ENCODE assay signal across 24 cellular contexts in the genomic region with DNA sequence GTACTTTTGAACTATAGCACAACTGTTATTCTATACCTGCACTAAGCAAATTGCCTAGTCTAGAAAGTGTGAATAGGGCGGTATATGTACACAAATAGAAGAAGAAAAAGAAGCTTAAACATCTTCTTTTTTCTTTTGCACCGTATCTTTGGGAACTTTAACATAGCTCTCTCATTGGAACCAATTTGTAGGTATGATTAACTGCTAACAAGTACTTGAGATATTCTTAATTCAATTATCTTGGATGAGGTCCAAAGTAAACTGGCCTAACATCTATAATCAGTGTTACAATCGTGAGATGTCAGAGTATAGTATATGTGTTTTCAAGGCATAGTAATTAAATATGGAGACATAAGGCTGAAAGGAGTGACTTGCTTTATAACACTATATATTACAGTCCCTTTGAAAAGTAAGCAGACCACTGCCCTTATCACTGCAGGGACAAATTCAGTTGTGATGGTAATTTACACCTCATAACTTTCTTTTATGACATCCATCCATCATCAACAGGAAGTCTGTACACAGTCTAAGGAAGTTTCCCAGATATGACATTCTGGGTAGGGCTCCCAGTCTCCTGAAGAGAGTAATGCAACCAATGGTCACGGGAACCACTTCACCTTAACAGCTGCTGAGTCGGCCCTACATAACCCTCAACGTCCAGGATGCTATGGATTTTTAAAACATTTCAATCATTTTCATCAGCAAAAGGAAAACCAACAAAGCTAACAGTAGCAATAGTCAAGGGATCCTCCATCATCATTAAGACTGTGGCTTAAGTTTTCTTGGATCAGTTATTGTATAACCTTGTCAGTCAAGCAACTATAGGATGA. TPM values are rescaled to one million over a fixed set of nuclear protein-coding genes. Genes with fewer than 3 reads are reported as not detected.
A peak's percentile ranks its signal among the peaks of the same experiment; 100 is the strongest.
DNase-seq lines count a peak whose midpoint lies in the region; ATAC-seq and TF ChIP-seq lines count a peak whose summit lies in the region.
"Had no signal": no experiment of that assay in that cellular context is flagged by ENCODE, and none has a peak within 500 bp of the region (broad histone marks: within the 10 kb centered on the region; RNA-seq: fewer than 3 reads in every experiment).

No MANE protein-coding gene starts in this region.

- DNase-seq in DMS79 treated with DMSO at 0.1 percent for 48 hours (lab: John Stamatoyannopoulos, UW) (peak; percentile 91), NCI-H1417 (lab: John Stamatoyannopoulos, UW) (peak; percentile 73 to 99 (median 77)), NCI-H345 (lab: John Stamatoyannopoulos, UW) (peak; percentile 55), foreskin keratinocyte (no peak)
- no peak for DNase-seq in activated T-cell treated with anti-CD3 and anti-CD28 coated beads, Interleukin-2, amount 50 U/mL, for 48 hours
- DNase-seq: activated CD4-positive, alpha-beta memory T cell treated with anti-CD3 and anti-CD28 coated beads for 36 hours; activated naive CD4-positive, alpha-beta T cell; DND-41; hippocampal formation; NCI-H2107; NK-92 treated with Interleukin-12 subunit alpha and Interleukin-12 subunit beta, amount 100 ng/mL, for 24 hours; SK-N-SH; stimulated activated naive CD8-positive, alpha-beta T cell treated with anti-CD3 and anti-CD28 coated beads, Interleukin-15, Interleukin-2, amounts not matched to agents 100 U/mL and 50 U/mL, for 24 hours had no signal

- TF ChIP-seq CTCF in foreskin keratinocyte (conservative IDR thresholded peaks at IDR 0.05), result no peak

- no peak overlapping the region for H3K27ac ChIP-seq in foreskin keratinocyte
- H3K27ac ChIP-seq: prostate gland, skin epidermis, tibial nerve had no signal

- ATAC-seq in foreskin keratinocyte, result peak; percentile 27
- no peak for ATAC-seq in GM18519 (IDR thresholded peaks at IDR 0.05; ENCODE audit: low FRiP score, unreplicated experiment)
- ATAC-seq in GM19324 (IDR thresholded peaks at IDR 0.05; ENCODE audit: low FRiP score, unreplicated experiment), result no peak
- no peak for ATAC-seq in GM19351 (IDR thresholded peaks at IDR 0.05; ENCODE audit: unreplicated experiment)
- ATAC-seq: stimulated activated naive CD8-positive, alpha-beta T cell treated with anti-CD3 and anti-CD28 coated beads, Interleukin-15, Interleukin-2, amounts not matched to agents 100 U/mL and 50 U/mL, for 24 hours; WTC11 had no signal

- no peaks in the 10 kb centered on the region for H3K4me1 ChIP-seq in foreskin keratinocyte
- H3K4me1 ChIP-seq: HAP-1, prostate gland, tibial nerve had no signal

- H3K27me3 ChIP-seq in foreskin keratinocyte, result peaks cover 4% of the 10 kb centered on the region
- H3K27me3 ChIP-seq: tibial nerve had no signal

RNA-seq across cellular contexts. Expression of a gene that starts 37.6 kb away (rescaled TPM):
- total RNA-seq in foreskin keratinocyte, result not detected in 2 replicates
- polyA plus RNA-seq in foreskin keratinocyte, result not detected in 2 replicates
- total RNA-seq: activated CD4-positive, alpha-beta memory T cell treated with anti-CD3 and anti-CD28 coated beads for 36 hours; dermis microvascular lymphatic vessel endothelial cell; fibroblast of villous mesenchyme had no signal
- polyA plus RNA-seq: CD14-positive monocyte, SK-N-SH had no signal

Comparison
In these comparisons a context has a peak if more than half of its experiments do, and no peak if none do; other contexts are left out.
1. DNase-seq: peak in DMS79 treated with DMSO at 0.1 percent for 48 hours (single experiment), NCI-H1417 (3 of 3) and NCI-H345 (single experiment); none in foreskin keratinocyte (0 of 2) and activated T-cell treated with anti-CD3 and anti-CD28 coated beads, Interleukin-2, amount 50 U/mL, for 48 hours (0 of 2).